Comparison of ENCODE assay signal across 2 cellular contexts in the genomic region with DNA sequence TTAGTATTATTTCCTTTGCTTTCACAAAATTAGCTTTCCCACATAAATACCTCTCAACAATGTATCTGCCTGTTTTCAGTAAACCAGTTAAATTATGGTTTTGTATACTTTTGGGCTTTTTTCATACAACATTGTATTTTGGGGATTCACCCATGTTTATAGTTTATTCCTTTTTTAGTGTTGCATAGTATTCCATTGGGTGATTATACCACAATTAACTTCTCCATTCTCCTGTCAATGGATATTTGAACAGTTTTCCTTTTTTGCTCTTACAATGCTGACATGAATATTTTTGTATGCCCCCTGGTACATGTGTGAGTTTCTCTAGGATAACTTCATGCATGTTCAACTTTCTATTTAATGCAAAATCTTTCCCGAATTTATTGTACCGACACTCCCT.
TF ChIP-seq lines count a peak whose summit lies in the region.

No MANE protein-coding gene starts in this region.

TF ChIP-seq in SK-N-SH treated with all-trans-retinoic acid at 6 μM for 48 hours, 23 proteins besides CTCF, POLR2A, EP300 and RAD21 (continued from another document):
- TF ChIP-seq POU6F1 (CRISPR knock-in tag; IDR thresholded peaks at IDR 0.05; ENCODE audit: borderline replicate concordance, low read depth) (no peak), ZNF8 (CRISPR knock-in tag; IDR thresholded peaks at IDR 0.05) (peak; percentile 67), ARNTL (CRISPR knock-in tag; IDR thresholded peaks at IDR 0.05; ENCODE audit: borderline replicate concordance, low read depth) (no peak)
TF ChIP-seq in SK-N-SH treated with all-trans-retinoic acid at 6 μM for 48 hours: peak in this region for 1.

TF ChIP-seq in SK-N-SH, 30 proteins besides CTCF, POLR2A, EP300 and RAD21 (continued from another document):
- TF ChIP-seq PBX3 (IDR thresholded peaks at IDR 0.05) (no peak), ELF1 (IDR thresholded peaks at IDR 0.05) (no peak), USF1 (IDR thresholded peaks at IDR 0.05; ENCODE audit: borderline replicate concordance, low read depth) (no peak), TAF1 (IDR thresholded peaks at IDR 0.05; ENCODE audit: borderline replicate concordance, low read depth, low read length) (no peak), RFX5 (IDR thresholded peaks at IDR 0.05; ENCODE audit: low read length) (no peak), ZBTB33 (IDR thresholded peaks at IDR 0.05; ENCODE audit: borderline replicate concordance, low read depth) (no peak), FOSL2 (IDR thresholded peaks at IDR 0.05; ENCODE audit: borderline replicate concordance, low read depth) (no peak), NFIC (IDR thresholded peaks at IDR 0.05; ENCODE audit: borderline replicate concordance) (no peak), YY1 (IDR thresholded peaks at IDR 0.05; ENCODE audit: low read depth) (no peak), MEF2A (IDR thresholded peaks at IDR 0.05; ENCODE audit: borderline replicate concordance, low read depth) (no peak), MXI1 (IDR thresholded peaks at IDR 0.05; ENCODE audit: low read depth, low read length) (no peak), EZH2phosphoT487 (IDR thresholded peaks at IDR 0.05; ENCODE audit: borderline replicate concordance, low read depth) (no peak), JUND (IDR thresholded peaks at IDR 0.05) (no peak), SIN3A (IDR thresholded peaks at IDR 0.05; ENCODE audit: borderline replicate concordance, low read depth, low read length) (no peak)
